In genomic region chr6:101393291-101394251, GRCh38 we compare ENCODE assay signal across 8 cellular contexts. TPM values are rescaled to one million over a fixed set of nuclear protein-coding genes. Genes with fewer than 3 reads are reported as not detected.
DNase-seq lines count a peak whose midpoint lies in the region; ATAC-seq and TF ChIP-seq lines count a peak whose summit lies in the region.

Gene GRIK2, plus strand, starts transcription at chr6:101393708.

- no peaks in the 10 kb centered on the region for H3K27me3 Mint-ChIP-seq in MCF 10A (ENCODE audit: insufficient read depth, unreplicated experiment)
- peaks cover 49% of the 10 kb centered on the region for H3K27me3 Mint-ChIP-seq in activated CD4-positive, alpha-beta T cell treated with anti-CD3 and anti-CD28 coated beads, Interleukin-2, amount 10 ng/mL, durations not matched to agents 7 days and 5 days

- H3K4me1 Mint-ChIP-seq in MCF 10A (ENCODE audit: insufficient read depth, unreplicated experiment), result peaks cover 13% of the 10 kb centered on the region
- no peaks in the 10 kb centered on the region for H3K4me1 Mint-ChIP-seq in activated CD4-positive, alpha-beta T cell treated with anti-CD3 and anti-CD28 coated beads, Interleukin-2, amount 10 ng/mL, durations not matched to agents 7 days and 5 days

- ATAC-seq in HG02798 (IDR thresholded peaks at IDR 0.05; ENCODE audit: poor library complexity, unreplicated experiment), result peak; percentile 80

- TF ChIP-seq CTCF in MCF 10A (IDR thresholded peaks at IDR 0.05; ENCODE audit: unreplicated experiment), result peak; percentile 49

- no peaks in the 10 kb centered on the region for H3K9me3 Mint-ChIP-seq in MCF 10A (ENCODE audit: unreplicated experiment)
- no peaks in the 10 kb centered on the region for H3K9me3 Mint-ChIP-seq in activated CD4-positive, alpha-beta T cell treated with anti-CD3 and anti-CD28 coated beads, Interleukin-2, amount 10 ng/mL, durations not matched to agents 7 days and 5 days

- no peak within 1 kb of the TSS for H3K27ac Mint-ChIP-seq in MCF 10A (ENCODE audit: low read depth, unreplicated experiment)
- no peak within 1 kb of the TSS for H3K27ac Mint-ChIP-seq in activated CD4-positive, alpha-beta T cell treated with anti-CD3 and anti-CD28 coated beads, Interleukin-2, amount 10 ng/mL, durations not matched to agents 7 days and 5 days

- CTCF ChIA-PET in MCF 10A (lab: Yijun Ruan, JAX), result interaction anchor here (0.6 to 1.8 kb wide), 11 partner anchors 9 to 1979 kb away, joined by 3 to 5 read pairs (median 4); no protein-coding TSS in a partner anchor
- CTCF ChIA-PET in activated CD4-positive, alpha-beta T cell treated with anti-CD3 and anti-CD28 coated beads, Interleukin-2, amount 10 ng/mL, durations not matched to agents 7 days and 5 days (lab: Charles Lee), result no interaction called here

- TSS peak; percentile 36 for BruUV-seq in MCF 10A (replicated peaks; lab: Mats Ljungman, UMichigan)

- peak within 1 kb of the TSS; percentile 82 for H3K4me3 Mint-ChIP-seq in MCF 10A (ENCODE audit: unreplicated experiment)
- no peak within 1 kb of the TSS for H3K4me3 Mint-ChIP-seq in activated CD4-positive, alpha-beta T cell treated with anti-CD3 and anti-CD28 coated beads, Interleukin-2, amount 10 ng/mL, durations not matched to agents 7 days and 5 days

- peaks cover 2% of the 10 kb centered on the region for H3K36me3 Mint-ChIP-seq in MCF 10A (ENCODE audit: insufficient read depth, unreplicated experiment)
- no peaks in the 10 kb centered on the region for H3K36me3 Mint-ChIP-seq in activated CD4-positive, alpha-beta T cell treated with anti-CD3 and anti-CD28 coated beads, Interleukin-2, amount 10 ng/mL, durations not matched to agents 7 days and 5 days (ENCODE audit: low read depth)

- intact Hi-C loops in MCF 10A (cut with micrococcal nuclease), result loop anchor here (1.0 to 10.0 kb wide), 4 partner anchors 279 to 1881 kb away; partner anchors contain the start of gene ASCC3

- no peak within 1 kb of the TSS for H3K27ac ChIP-seq in temporal lobe (ENCODE audit: low read depth, low read length)

- POLR2A ChIA-PET in MCF 10A (lab: Yijun Ruan, JAX), result interaction anchor here (0.5 to 0.6 kb wide), 3 partner anchors 207 to 418 kb away, joined by 3 to 4 read pairs (median 3); no protein-coding TSS in a partner anchor
- POLR2A ChIA-PET in activated CD4-positive, alpha-beta T cell treated with anti-CD3 and anti-CD28 coated beads, Interleukin-2, amount 10 ng/mL, durations not matched to agents 7 days and 5 days (lab: Charles Lee), result no interaction called here

- DNase-seq in GM04504 (ENCODE audit: low read depth), result peak; percentile 56
- peak; percentile 81 for DNase-seq in NCI-H2227 treated with DMSO at 0.1 percent for 48 hours (lab: John Stamatoyannopoulos, UW)
- peak; percentile 59 for DNase-seq in MCF 10A (ENCODE audit: unreplicated experiment)
- peak; percentile 73 for DNase-seq in iPS-NIHi11 (ENCODE audit: low spot score)
- DNase-seq in activated CD4-positive, alpha-beta T cell treated with anti-CD3 and anti-CD28 coated beads, Interleukin-2, amount 10 ng/mL, durations not matched to agents 7 days and 5 days, result no peak
- no peak for DNase-seq in OCI-M1 (lab: John Stamatoyannopoulos, UW)

RNA-seq across cellular contexts. Expression of gene GRIK2, which starts in this region (rescaled TPM):
- total RNA-seq in MCF 10A (2022) (0.89 and 2.5 TPM in 2 replicates), temporal lobe (78.2 TPM)
- not detected for total RNA-seq in activated CD4-positive, alpha-beta T cell treated with anti-CD3 and anti-CD28 coated beads, Interleukin-2, amount 10 ng/mL, durations not matched to agents 7 days and 5 days

Comparison
In these comparisons a context has a peak if more than half of its experiments do, and no peak if none do; other contexts are left out.
1. RNA of gene GRIK2 (total RNA-seq): 78.2 TPM in temporal lobe (single experiment); 0.89 to 2.5 TPM in MCF 10A and not detected in activated CD4-positive, alpha-beta T cell treated with anti-CD3 and anti-CD28 coated beads, Interleukin-2, amount 10 ng/mL, durations not matched to agents 7 days and 5 days; every median in the first group is over 10 times any median in the second.
2. DNase-seq: peak in GM04504 (single experiment), NCI-H2227 treated with DMSO at 0.1 percent for 48 hours (single experiment), MCF 10A (single experiment) and iPS-NIHi11 (single experiment); none in activated CD4-positive, alpha-beta T cell treated with anti-CD3 and anti-CD28 coated beads, Interleukin-2, amount 10 ng/mL, durations not matched to agents 7 days and 5 days (single experiment) and OCI-M1 (single experiment).